1 cellular context compared by ENCODE assay signal in the genomic region with DNA sequence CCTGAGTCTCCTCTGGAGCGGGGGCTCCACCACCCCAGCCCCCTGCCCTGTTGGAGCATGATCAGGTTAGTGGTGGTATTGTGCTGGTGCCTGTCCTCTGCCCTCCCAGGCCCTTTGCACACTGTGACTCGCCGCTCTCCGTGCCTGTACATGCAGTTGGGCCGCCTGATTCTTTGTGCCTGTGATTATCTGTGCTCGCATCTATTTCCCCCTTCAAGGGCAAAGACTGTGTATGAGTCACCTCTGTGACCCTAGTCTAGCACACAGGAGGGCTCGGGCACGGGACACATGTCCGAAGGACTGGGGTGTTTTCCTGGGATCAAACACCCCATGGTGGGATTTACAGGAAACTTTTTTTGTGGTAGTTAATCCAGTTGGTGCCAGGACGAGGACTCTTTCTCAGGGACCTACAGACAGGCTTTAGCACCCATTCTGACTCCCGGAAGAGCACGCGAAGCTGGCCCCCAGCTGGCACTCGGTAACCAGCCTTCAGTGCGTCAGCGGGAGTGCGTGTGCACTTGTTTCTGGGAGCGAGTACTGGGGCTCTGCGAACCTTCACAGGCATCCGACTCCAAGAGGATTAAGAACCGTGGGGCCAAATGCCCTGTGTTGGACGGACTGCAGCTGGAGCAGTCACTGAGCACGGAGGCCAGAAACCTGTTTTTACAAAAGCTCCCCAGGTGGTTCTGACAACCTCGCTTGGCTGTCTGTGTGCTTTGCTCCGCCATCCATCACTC.
TF ChIP-seq lines count a peak whose summit lies in the region.

No MANE protein-coding gene starts in this region.

TF ChIP-seq in GM23338, 12 proteins besides CTCF, POLR2A, EP300 and RAD21 (continued from another document):
- TF ChIP-seq, protein P1, sequence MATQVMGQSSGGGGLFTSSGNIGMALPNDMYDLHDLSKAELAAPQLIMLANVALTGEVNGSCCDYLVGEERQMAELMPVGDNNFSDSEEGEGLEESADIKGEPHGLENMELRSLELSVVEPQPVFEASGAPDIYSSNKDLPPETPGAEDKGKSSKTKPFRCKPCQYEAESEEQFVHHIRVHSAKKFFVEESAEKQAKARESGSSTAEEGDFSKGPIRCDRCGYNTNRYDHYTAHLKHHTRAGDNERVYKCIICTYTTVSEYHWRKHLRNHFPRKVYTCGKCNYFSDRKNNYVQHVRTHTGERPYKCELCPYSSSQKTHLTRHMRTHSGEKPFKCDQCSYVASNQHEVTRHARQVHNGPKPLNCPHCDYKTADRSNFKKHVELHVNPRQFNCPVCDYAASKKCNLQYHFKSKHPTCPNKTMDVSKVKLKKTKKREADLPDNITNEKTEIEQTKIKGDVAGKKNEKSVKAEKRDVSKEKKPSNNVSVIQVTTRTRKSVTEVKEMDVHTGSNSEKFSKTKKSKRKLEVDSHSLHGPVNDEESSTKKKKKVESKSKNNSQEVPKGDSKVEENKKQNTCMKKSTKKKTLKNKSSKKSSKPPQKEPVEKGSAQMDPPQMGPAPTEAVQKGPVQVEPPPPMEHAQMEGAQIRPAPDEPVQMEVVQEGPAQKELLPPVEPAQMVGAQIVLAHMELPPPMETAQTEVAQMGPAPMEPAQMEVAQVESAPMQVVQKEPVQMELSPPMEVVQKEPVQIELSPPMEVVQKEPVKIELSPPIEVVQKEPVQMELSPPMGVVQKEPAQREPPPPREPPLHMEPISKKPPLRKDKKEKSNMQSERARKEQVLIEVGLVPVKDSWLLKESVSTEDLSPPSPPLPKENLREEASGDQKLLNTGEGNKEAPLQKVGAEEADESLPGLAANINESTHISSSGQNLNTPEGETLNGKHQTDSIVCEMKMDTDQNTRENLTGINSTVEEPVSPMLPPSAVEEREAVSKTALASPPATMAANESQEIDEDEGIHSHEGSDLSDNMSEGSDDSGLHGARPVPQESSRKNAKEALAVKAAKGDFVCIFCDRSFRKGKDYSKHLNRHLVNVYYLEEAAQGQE (IDR thresholded peaks at IDR 0.05; ENCODE audit: unreplicated experiment): no peak
- no peak for TF ChIP-seq JUNB (IDR thresholded peaks at IDR 0.05; ENCODE audit: unreplicated experiment)
- no peak for TF ChIP-seq STAT1 (IDR thresholded peaks at IDR 0.05; ENCODE audit: unreplicated experiment)
- no peak for TF ChIP-seq POLR2AphosphoS5 (IDR thresholded peaks at IDR 0.05; ENCODE audit: low read depth)
- TF ChIP-seq, protein P2, sequence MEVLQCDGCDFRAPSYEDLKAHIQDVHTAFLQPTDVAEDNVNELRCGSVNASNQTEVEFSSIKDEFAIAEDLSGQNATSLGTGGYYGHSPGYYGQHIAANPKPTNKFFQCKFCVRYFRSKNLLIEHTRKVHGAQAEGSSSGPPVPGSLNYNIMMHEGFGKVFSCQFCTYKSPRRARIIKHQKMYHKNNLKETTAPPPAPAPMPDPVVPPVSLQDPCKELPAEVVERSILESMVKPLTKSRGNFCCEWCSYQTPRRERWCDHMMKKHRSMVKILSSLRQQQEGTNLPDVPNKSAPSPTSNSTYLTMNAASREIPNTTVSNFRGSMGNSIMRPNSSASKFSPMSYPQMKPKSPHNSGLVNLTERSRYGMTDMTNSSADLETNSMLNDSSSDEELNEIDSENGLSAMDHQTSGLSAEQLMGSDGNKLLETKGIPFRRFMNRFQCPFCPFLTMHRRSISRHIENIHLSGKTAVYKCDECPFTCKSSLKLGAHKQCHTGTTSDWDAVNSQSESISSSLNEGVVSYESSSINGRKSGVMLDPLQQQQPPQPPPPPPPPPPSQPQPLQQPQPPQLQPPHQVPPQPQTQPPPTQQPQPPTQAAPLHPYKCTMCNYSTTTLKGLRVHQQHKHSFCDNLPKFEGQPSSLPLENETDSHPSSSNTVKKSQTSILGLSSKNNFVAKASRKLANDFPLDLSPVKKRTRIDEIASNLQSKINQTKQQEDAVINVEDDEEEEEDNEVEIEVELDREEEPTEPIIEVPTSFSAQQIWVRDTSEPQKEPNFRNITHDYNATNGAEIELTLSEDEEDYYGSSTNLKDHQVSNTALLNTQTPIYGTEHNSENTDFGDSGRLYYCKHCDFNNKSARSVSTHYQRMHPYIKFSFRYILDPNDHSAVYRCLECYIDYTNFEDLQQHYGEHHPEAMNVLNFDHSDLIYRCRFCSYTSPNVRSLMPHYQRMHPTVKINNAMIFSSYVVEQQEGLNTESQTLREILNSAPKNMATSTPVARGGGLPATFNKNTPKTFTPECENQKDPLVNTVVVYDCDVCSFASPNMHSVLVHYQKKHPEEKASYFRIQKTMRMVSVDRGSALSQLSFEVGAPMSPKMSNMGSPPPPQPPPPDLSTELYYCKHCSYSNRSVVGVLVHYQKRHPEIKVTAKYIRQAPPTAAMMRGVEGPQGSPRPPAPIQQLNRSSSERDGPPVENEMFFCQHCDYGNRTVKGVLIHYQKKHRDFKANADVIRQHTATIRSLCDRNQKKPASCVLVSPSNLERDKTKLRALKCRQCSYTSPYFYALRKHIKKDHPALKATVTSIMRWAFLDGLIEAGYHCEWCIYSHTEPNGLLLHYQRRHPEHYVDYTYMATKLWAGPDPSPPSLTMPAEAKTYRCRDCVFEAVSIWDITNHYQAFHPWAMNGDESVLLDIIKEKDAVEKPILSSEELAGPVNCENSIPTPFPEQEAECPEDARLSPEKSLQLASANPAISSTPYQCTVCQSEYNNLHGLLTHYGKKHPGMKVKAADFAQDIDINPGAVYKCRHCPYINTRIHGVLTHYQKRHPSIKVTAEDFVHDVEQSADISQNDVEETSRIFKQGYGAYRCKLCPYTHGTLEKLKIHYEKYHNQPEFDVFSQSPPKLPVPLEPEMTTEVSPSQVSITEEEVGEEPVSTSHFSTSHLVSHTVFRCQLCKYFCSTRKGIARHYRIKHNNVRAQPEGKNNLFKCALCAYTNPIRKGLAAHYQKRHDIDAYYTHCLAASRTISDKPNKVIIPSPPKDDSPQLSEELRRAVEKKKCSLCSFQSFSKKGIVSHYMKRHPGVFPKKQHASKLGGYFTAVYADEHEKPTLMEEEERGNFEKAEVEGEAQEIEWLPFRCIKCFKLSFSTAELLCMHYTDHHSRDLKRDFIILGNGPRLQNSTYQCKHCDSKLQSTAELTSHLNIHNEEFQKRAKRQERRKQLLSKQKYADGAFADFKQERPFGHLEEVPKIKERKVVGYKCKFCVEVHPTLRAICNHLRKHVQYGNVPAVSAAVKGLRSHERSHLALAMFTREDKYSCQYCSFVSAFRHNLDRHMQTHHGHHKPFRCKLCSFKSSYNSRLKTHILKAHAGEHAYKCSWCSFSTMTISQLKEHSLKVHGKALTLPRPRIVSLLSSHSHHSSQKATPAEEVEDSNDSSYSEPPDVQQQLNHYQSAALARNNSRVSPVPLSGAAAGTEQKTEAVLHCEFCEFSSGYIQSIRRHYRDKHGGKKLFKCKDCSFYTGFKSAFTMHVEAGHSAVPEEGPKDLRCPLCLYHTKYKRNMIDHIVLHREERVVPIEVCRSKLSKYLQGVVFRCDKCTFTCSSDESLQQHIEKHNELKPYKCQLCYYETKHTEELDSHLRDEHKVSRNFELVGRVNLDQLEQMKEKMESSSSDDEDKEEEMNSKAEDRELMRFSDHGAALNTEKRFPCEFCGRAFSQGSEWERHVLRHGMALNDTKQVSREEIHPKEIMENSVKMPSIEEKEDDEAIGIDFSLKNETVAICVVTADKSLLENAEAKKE (CRISPR knock-in tag; IDR thresholded peaks at IDR 0.05): no peak
TF ChIP-seq in GM23338: peak in this region for 0.
